In genomic region chr6:86706449-86706848, GRCh38 we compare ENCODE assay signal across 13 cellular contexts.
DNase-seq lines count a peak whose midpoint lies in the region; ATAC-seq, FAIRE-seq and TF ChIP-seq lines count a peak whose summit lies in the region.
"Had no signal": no experiment of that assay in that cellular context is flagged by ENCODE, and none has a peak within 500 bp of the region (broad histone marks: within the 10 kb centered on the region; RNA-seq: fewer than 3 reads in every experiment).

No MANE protein-coding gene starts in this region.

- DNase-seq in NAMALWA (ENCODE audit: low spot score) (peak; percentile 24), iPS DF 6.9 (ENCODE audit: low read depth, low spot score) (peak; percentile 18), NOMO-1 treated with DMSO at 0.1 percent for 48 hours (lab: John Stamatoyannopoulos, UW; ENCODE audit: unreplicated experiment) (no peak), HTR-8/SVneo (ENCODE audit: insufficient read length, low spot score) (no peak), caudate nucleus (lab: John Stamatoyannopoulos, UW) (no peak)
- no peak for DNase-seq in activated CD8-positive, alpha-beta memory T cell treated with anti-CD3 and anti-CD28 coated beads, Interleukin-2, amount 50 U/mL, for 48 hours
- DNase-seq: activated CD4-positive, alpha-beta memory T cell treated with anti-CD3 and anti-CD28 coated beads for 36 hours; NCI-H1436; stimulated activated CD4-positive, alpha-beta T cell treated with anti-CD3 and anti-CD28 coated beads, Interleukin-4, amount 100 ng/mL, for 1 hour; stimulated activated naive CD8-positive, alpha-beta T cell treated with anti-CD3 and anti-CD28 coated beads, Interleukin-15, amount 100 ng/mL, for 72 hours had no signal

- no peak overlapping the region for H3K4me3 ChIP-seq in iPS DF 6.9 (ENCODE audit: low read length)
- H3K4me3 ChIP-seq: prostate gland had no signal

- H3K27me3 ChIP-seq in iPS DF 6.9 (ENCODE audit: control insufficient read depth, insufficient read depth, low read length): no peaks in the 10 kb centered on the region

- ATAC-seq in GM21786 (IDR thresholded peaks at IDR 0.05; ENCODE audit: unreplicated experiment): peak; percentile 76
- ATAC-seq: stimulated activated naive CD8-positive, alpha-beta T cell treated with anti-CD3 and anti-CD28 coated beads, Interleukin-15, amount 100 ng/mL, for 72 hours had no signal

- no CpG with 5 or more reads among the region's 4 CpGs for WGBS in iPS DF 6.9 (ENCODE audit: insufficient coverage, insufficient read length)

- TF ChIP-seq CTCF in GM12873 (IDR thresholded peaks at IDR 0.05; ENCODE audit: insufficient read depth, low read depth, low read length, missing control alignments): peak; percentile 45

- H3K27ac ChIP-seq in iPS DF 6.9 (ENCODE audit: low read length) (no peak overlapping the region), caudate nucleus (ENCODE audit: low read depth, low read length) (no peak overlapping the region)
- H3K27ac ChIP-seq: prostate gland had no signal

- no peaks in the 10 kb centered on the region for H3K9me3 ChIP-seq in iPS DF 6.9 (ENCODE audit: control insufficient read depth, insufficient read depth, low read length)
- H3K9me3 ChIP-seq: prostate gland had no signal

- FAIRE-seq in HTR-8/SVneo (lab: Jason Lieb, UNC): no peak

- H3K36me3 ChIP-seq in iPS DF 6.9 (ENCODE audit: control insufficient read depth, insufficient read depth, low read length): no peaks in the 10 kb centered on the region
- H3K36me3 ChIP-seq: prostate gland had no signal

- H3K4me1 ChIP-seq in iPS DF 6.9 (ENCODE audit: control insufficient read depth, insufficient read depth, low read length): no peaks in the 10 kb centered on the region
- H3K4me1 ChIP-seq: prostate gland had no signal

Comparison
In these comparisons a context has a peak if more than half of its experiments do, and no peak if none do; other contexts are left out.
1. DNase-seq: peak in NAMALWA (single experiment) and iPS DF 6.9 (single experiment); none in NOMO-1 treated with DMSO at 0.1 percent for 48 hours (single experiment), HTR-8/SVneo (single experiment), activated CD8-positive, alpha-beta memory T cell treated with anti-CD3 and anti-CD28 coated beads, Interleukin-2, amount 50 U/mL, for 48 hours (single experiment) and caudate nucleus (0 of 61).